Comparison of ENCODE assay signal across 8 cellular contexts in the genomic region with DNA sequence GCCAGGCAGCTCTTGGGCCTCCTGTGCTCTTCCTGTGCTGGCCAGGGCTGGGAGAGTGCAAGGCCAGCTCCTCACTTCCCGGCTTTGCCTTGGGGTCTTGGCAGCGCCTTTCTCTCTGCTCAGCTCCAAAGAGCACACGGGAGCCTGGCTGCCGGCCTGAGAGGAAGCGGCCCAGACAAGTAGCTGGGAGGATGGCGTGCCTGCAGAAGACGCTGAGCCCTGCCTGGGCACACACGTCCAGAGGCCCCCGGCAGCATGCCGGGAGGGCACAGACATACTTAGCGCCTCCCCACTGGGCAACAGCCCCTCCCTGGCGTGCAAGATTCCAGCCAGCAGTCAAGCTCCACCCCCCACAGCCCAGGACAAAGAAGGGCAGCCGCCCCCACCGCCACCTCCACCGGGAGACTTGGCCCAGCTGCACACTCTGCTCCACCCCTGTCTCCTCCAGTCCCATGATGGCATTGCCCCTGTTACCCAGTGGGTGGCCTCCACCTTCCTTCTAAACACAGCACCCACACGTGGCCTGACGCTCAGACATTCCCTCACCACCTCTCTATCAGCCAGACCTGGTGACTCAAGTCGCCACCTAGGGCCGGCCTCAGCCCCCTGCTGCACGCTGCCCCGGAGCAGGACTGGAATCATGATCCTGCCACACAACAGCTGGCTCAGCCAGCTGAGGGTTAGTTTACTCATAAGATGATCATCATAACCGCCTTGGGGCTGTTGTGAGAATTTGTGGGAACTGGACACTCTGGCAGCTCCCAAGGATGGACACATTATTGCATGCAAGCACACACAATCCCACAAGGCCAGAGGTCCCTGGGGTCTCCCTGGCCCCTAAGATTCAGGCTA. TPM values are rescaled to one million over a fixed set of nuclear protein-coding genes. Genes with fewer than 3 reads are reported as not detected.
DNase-seq lines count a peak whose midpoint lies in the region; ATAC-seq and TF ChIP-seq lines count a peak whose summit lies in the region.

No MANE protein-coding gene starts in this region.

- H3K4me3 ChIP-seq in CD4-positive, CD25-positive, alpha-beta regulatory T cell (ENCODE audit: low read depth, low read length): no peak overlapping the region
- no peak overlapping the region for H3K4me3 ChIP-seq in lung

- no peaks in the 10 kb centered on the region for H3K9me3 Mint-ChIP-seq in CD4-positive, CD25-positive, alpha-beta regulatory T cell
- no peaks in the 10 kb centered on the region for H3K9me3 Mint-ChIP-seq in activated CD4-positive, alpha-beta T cell treated with anti-CD3 and anti-CD28 coated beads, Interleukin-2, amount 10 ng/mL, durations not matched to agents 24 days and 14 days
- no peaks in the 10 kb centered on the region for H3K9me3 Mint-ChIP-seq in stimulated activated effector memory CD8-positive, alpha-beta T cell treated with anti-CD3 and anti-CD28 coated beads, Interleukin-12 subunit alpha, Interleukin-12 subunit beta, amount 100 ng/mL, for 72 hours

- peak in 2 of 3 donors; percentile 35 to 64 for DNase-seq in CD4-positive, CD25-positive, alpha-beta regulatory T cell
- DNase-seq in NCI-H2171 (lab: John Stamatoyannopoulos, UW) (peak; percentile 22), ecto neural progenitor cell (ENCODE audit: low spot score) (peak; percentile 84), lung (ENCODE audit: low spot score) (peak; percentile 74), NCI-H187 treated with DMSO at 0.1 percent for 48 hours (lab: John Stamatoyannopoulos, UW) (no peak)
- DNase-seq in activated CD4-positive, alpha-beta T cell treated with anti-CD3 and anti-CD28 coated beads, Interleukin-2, amount 10 ng/mL, durations not matched to agents 24 days and 14 days: peak; percentile 77
- DNase-seq in stimulated activated effector memory CD8-positive, alpha-beta T cell treated with anti-CD3 and anti-CD28 coated beads, Interleukin-12 subunit alpha, Interleukin-12 subunit beta, amount 100 ng/mL, for 72 hours (ENCODE audit: low spot score in 2 of 2): no peak

- no peaks in the 10 kb centered on the region for H3K36me3 ChIP-seq in CD4-positive, CD25-positive, alpha-beta regulatory T cell (ENCODE audit: control insufficient read depth, insufficient read depth, low read length)
- H3K36me3 ChIP-seq in lung (ENCODE audit: control insufficient read depth in 2 of 2, insufficient read depth in 2 of 2, low read length in 2 of 2): no peaks in the 10 kb centered on the region

- H3K27ac ChIP-seq in CD4-positive, CD25-positive, alpha-beta regulatory T cell (ENCODE audit: insufficient read depth, low read length, poor library complexity, severe bottlenecking): no peak overlapping the region
- H3K27ac ChIP-seq in lung (ENCODE audit: low read depth in 1 of 2, low read length in 1 of 2): peak overlapping the region; percentile 74

- intact Hi-C loops in activated CD4-positive, alpha-beta T cell treated with anti-CD3 and anti-CD28 coated beads, Interleukin-2, amount 10 ng/mL, durations not matched to agents 24 days and 14 days (cut with micrococcal nuclease): loop anchor here (5.0 kb wide), 1 partner anchor 36 kb away; no protein-coding TSS in a partner anchor

- no peaks in the 10 kb centered on the region for H3K4me1 ChIP-seq in CD4-positive, CD25-positive, alpha-beta regulatory T cell (ENCODE audit: control insufficient read depth, insufficient read depth, low read length, poor library complexity, severe bottlenecking)
- H3K4me1 ChIP-seq in lung (ENCODE audit: control insufficient read depth in 2 of 2, insufficient read depth in 2 of 2, low read length in 2 of 2): peaks cover 0 to 10% of the 10 kb centered on the region in 2 donors

- ATAC-seq in CD4-positive, CD25-positive, alpha-beta regulatory T cell (ENCODE audit: low read depth in 2 of 2): peak; percentile 84 to 87
- ATAC-seq in GM21723 (IDR thresholded peaks at IDR 0.05; ENCODE audit: unreplicated experiment) (peak; percentile 51), lung (ENCODE audit: insufficient read depth, low FRiP score) (peak; percentile 72)
- peak; percentile 83 for ATAC-seq in stimulated activated effector memory CD8-positive, alpha-beta T cell treated with anti-CD3 and anti-CD28 coated beads, Interleukin-12 subunit alpha, Interleukin-12 subunit beta, amount 100 ng/mL, for 72 hours

- H3K27me3 ChIP-seq in CD4-positive, CD25-positive, alpha-beta regulatory T cell (ENCODE audit: control insufficient read depth, insufficient read depth, low read length): no peaks in the 10 kb centered on the region
- no peaks in the 10 kb centered on the region for H3K27me3 ChIP-seq in lung (ENCODE audit: control insufficient read depth, insufficient read depth)

- 10 to 20% methylated on average over 21 to 22 of the region's 22 CpGs for WGBS in lung, 2 donors

- H3K4me3 Mint-ChIP-seq in CD4-positive, CD25-positive, alpha-beta regulatory T cell: peak overlapping the region in 3 of 4 donors; percentile 58 to 88 (median 67)
- H3K4me3 Mint-ChIP-seq in activated CD4-positive, alpha-beta T cell treated with anti-CD3 and anti-CD28 coated beads, Interleukin-2, amount 10 ng/mL, durations not matched to agents 24 days and 14 days: peak overlapping the region; percentile 33
- H3K4me3 Mint-ChIP-seq in stimulated activated effector memory CD8-positive, alpha-beta T cell treated with anti-CD3 and anti-CD28 coated beads, Interleukin-12 subunit alpha, Interleukin-12 subunit beta, amount 100 ng/mL, for 72 hours: peak overlapping the region; percentile 36

- peaks cover 0 to 11% (median 7%) of the 10 kb centered on the region in 4 donors for H3K4me1 Mint-ChIP-seq in CD4-positive, CD25-positive, alpha-beta regulatory T cell
- H3K4me1 Mint-ChIP-seq in activated CD4-positive, alpha-beta T cell treated with anti-CD3 and anti-CD28 coated beads, Interleukin-2, amount 10 ng/mL, durations not matched to agents 24 days and 14 days: peaks cover 11% of the 10 kb centered on the region
- H3K4me1 Mint-ChIP-seq in stimulated activated effector memory CD8-positive, alpha-beta T cell treated with anti-CD3 and anti-CD28 coated beads, Interleukin-12 subunit alpha, Interleukin-12 subunit beta, amount 100 ng/mL, for 72 hours: peaks cover 15% of the 10 kb centered on the region

- H3K27me3 Mint-ChIP-seq in CD4-positive, CD25-positive, alpha-beta regulatory T cell: peaks cover 17% of the 10 kb centered on the region
- peaks cover 5% of the 10 kb centered on the region for H3K27me3 Mint-ChIP-seq in activated CD4-positive, alpha-beta T cell treated with anti-CD3 and anti-CD28 coated beads, Interleukin-2, amount 10 ng/mL, durations not matched to agents 24 days and 14 days

- H3K27ac Mint-ChIP-seq in CD4-positive, CD25-positive, alpha-beta regulatory T cell: peak overlapping the region in 2 of 3 donors; percentile 34 to 69
- peak overlapping the region; percentile 77 for H3K27ac Mint-ChIP-seq in activated CD4-positive, alpha-beta T cell treated with anti-CD3 and anti-CD28 coated beads, Interleukin-2, amount 10 ng/mL, durations not matched to agents 24 days and 14 days
- no peak overlapping the region for H3K27ac Mint-ChIP-seq in stimulated activated effector memory CD8-positive, alpha-beta T cell treated with anti-CD3 and anti-CD28 coated beads, Interleukin-12 subunit alpha, Interleukin-12 subunit beta, amount 100 ng/mL, for 72 hours

- peak; percentile 22 for TF ChIP-seq CTCF in lung (IDR thresholded peaks at IDR 0.05; ENCODE audit: control extremely low read depth, extremely low read depth)

- H3K9me3 ChIP-seq in CD4-positive, CD25-positive, alpha-beta regulatory T cell (ENCODE audit: control insufficient read depth in 2 of 2, low read length in 2 of 2): no peaks in the 10 kb centered on the region
- no peaks in the 10 kb centered on the region for H3K9me3 ChIP-seq in lung (ENCODE audit: control insufficient read depth in 2 of 2, insufficient read depth in 1 of 2, low read length in 1 of 2)

- H3K36me3 Mint-ChIP-seq in CD4-positive, CD25-positive, alpha-beta regulatory T cell: no peaks in the 10 kb centered on the region
- H3K36me3 Mint-ChIP-seq in activated CD4-positive, alpha-beta T cell treated with anti-CD3 and anti-CD28 coated beads, Interleukin-2, amount 10 ng/mL, durations not matched to agents 24 days and 14 days (ENCODE audit: low read depth): no peaks in the 10 kb centered on the region
- no peaks in the 10 kb centered on the region for H3K36me3 Mint-ChIP-seq in stimulated activated effector memory CD8-positive, alpha-beta T cell treated with anti-CD3 and anti-CD28 coated beads, Interleukin-12 subunit alpha, Interleukin-12 subunit beta, amount 100 ng/mL, for 72 hours

RNA-seq across cellular contexts. Expression of a gene that starts 12.4 kb away (rescaled TPM):
- not detected for total RNA-seq in CD4-positive, CD25-positive, alpha-beta regulatory T cell
- not detected for polyA plus RNA-seq in CD4-positive, CD25-positive, alpha-beta regulatory T cell
- 0.30 TPM in 1 of 2 replicates, not detected in the other for total RNA-seq in activated CD4-positive, alpha-beta T cell treated with anti-CD3 and anti-CD28 coated beads, Interleukin-2, amount 10 ng/mL, durations not matched to agents 24 days and 14 days
- total RNA-seq in lung: 10 to 100 TPM in 1 of 2 donors, 1 to 10 TPM in 1; 5.0 to 18.2 TPM
- 10 to 100 TPM in 1 of 2 donors, 1 to 10 TPM in 1; 9.7 to 19.4 TPM for polyA plus RNA-seq in lung

RNA-seq across cellular contexts. Expression of a gene that starts 23.2 kb away (rescaled TPM):
- total RNA-seq in CD4-positive, CD25-positive, alpha-beta regulatory T cell: 26.2 TPM
- polyA plus RNA-seq in CD4-positive, CD25-positive, alpha-beta regulatory T cell: not detected
- total RNA-seq in activated CD4-positive, alpha-beta T cell treated with anti-CD3 and anti-CD28 coated beads, Interleukin-2, amount 10 ng/mL, durations not matched to agents 24 days and 14 days: 1.6 and 2.0 TPM in 2 replicates
- 1,000 to 10,000 TPM in 1 of 2 donors, 100 to 1,000 TPM in 1; 443 to 1,330 TPM for total RNA-seq in lung
- 100 to 1,000 TPM in 1 of 2 donors, 10 to 100 TPM in 1; 30.5 to 122 TPM for polyA plus RNA-seq in lung

RNA-seq across cellular contexts. Expression of a gene that starts 27.7 kb away (rescaled TPM):
- total RNA-seq in CD4-positive, CD25-positive, alpha-beta regulatory T cell: 85.4 TPM
- polyA plus RNA-seq in CD4-positive, CD25-positive, alpha-beta regulatory T cell: under 1 TPM; 0.41 to 0.55 (median 0.44) TPM
- 90.1 and 91.3 TPM in 2 replicates for total RNA-seq in activated CD4-positive, alpha-beta T cell treated with anti-CD3 and anti-CD28 coated beads, Interleukin-2, amount 10 ng/mL, durations not matched to agents 24 days and 14 days
- total RNA-seq in lung: 10 to 100 TPM; 31.7 to 77.4 TPM
- polyA plus RNA-seq in lung: 10 to 100 TPM; 38.1 to 61.5 TPM

RNA-seq across cellular contexts. Expression of a gene that starts 48.2 kb away (rescaled TPM):
- 0.96 TPM for total RNA-seq in CD4-positive, CD25-positive, alpha-beta regulatory T cell
- polyA plus RNA-seq in CD4-positive, CD25-positive, alpha-beta regulatory T cell: under 1 TPM in 1 of 4 donors, not detected in 3; 0.09 TPM
- total RNA-seq in activated CD4-positive, alpha-beta T cell treated with anti-CD3 and anti-CD28 coated beads, Interleukin-2, amount 10 ng/mL, durations not matched to agents 24 days and 14 days: 1.0 and 1.2 TPM in 2 replicates
- total RNA-seq in lung: 1 to 10 TPM; 3.3 to 4.4 TPM
- polyA plus RNA-seq in lung: 1 to 10 TPM; 3.9 to 6.2 TPM

Comparison
In these comparisons a context has a peak if more than half of its experiments do, and no peak if none do; other contexts are left out.
1. DNase-seq: peak in CD4-positive, CD25-positive, alpha-beta regulatory T cell (2 of 3), NCI-H2171 (single experiment), activated CD4-positive, alpha-beta T cell treated with anti-CD3 and anti-CD28 coated beads, Interleukin-2, amount 10 ng/mL, durations not matched to agents 24 days and 14 days (single experiment), ecto neural progenitor cell (single experiment) and lung (single experiment); none in stimulated activated effector memory CD8-positive, alpha-beta T cell treated with anti-CD3 and anti-CD28 coated beads, Interleukin-12 subunit alpha, Interleukin-12 subunit beta, amount 100 ng/mL, for 72 hours (0 of 2) and NCI-H187 treated with DMSO at 0.1 percent for 48 hours (single experiment).
2. RNA of a gene that starts 23.2 kb away (total RNA-seq): 443 to 1,330 TPM in lung; 26.2 TPM in CD4-positive, CD25-positive, alpha-beta regulatory T cell (single experiment) and 1.6 to 2.0 TPM in activated CD4-positive, alpha-beta T cell treated with anti-CD3 and anti-CD28 coated beads, Interleukin-2, amount 10 ng/mL, durations not matched to agents 24 days and 14 days; every median in the first group is over 10 times any median in the second.
3. Peak in every context shown above with its lines, with median percentiles within 50 percentile points of each other: ATAC-seq and H3K4me3 Mint-ChIP-seq.